1 cellular context compared by ENCODE assay signal in the genomic region with DNA sequence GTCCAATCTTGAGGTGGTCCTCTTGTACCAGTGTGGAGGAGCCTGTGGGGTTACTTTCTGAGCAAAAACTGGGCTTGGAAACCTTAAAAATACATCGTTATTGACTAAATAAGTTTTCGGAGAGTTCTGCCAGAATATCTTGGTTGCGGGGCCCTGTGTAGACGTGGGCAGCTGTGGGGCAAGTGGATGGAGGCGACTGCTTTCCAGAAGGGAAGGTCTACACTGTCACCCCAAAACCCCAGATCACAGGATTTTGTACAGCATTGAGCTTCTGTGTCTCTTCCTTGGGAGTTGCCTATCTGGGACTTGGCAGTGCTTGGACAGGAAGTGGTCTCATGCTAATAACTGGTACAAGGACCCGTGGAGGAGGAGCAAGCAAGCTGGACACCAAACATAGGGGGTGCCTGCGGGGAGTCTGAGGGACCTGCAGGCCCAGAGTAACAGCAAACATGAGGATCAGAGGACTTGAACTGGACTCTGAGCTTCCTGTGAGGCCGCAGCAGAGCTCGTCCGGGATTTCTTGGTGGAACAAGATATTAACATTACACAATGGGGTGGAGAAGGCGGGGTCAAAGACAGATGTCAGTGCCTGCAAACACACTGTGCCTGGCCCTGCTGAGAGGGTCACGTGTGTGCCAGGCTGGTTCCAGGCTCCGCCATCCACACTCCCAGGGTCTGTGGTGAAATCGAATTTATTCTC.
TF ChIP-seq lines count a peak whose summit lies in the region.

No MANE protein-coding gene starts in this region.

TF ChIP-seq in HepG2, 621 proteins besides CTCF, POLR2A, EP300 and RAD21 (continued from another document and continues in another):
- TF ChIP-seq, protein P1, sequence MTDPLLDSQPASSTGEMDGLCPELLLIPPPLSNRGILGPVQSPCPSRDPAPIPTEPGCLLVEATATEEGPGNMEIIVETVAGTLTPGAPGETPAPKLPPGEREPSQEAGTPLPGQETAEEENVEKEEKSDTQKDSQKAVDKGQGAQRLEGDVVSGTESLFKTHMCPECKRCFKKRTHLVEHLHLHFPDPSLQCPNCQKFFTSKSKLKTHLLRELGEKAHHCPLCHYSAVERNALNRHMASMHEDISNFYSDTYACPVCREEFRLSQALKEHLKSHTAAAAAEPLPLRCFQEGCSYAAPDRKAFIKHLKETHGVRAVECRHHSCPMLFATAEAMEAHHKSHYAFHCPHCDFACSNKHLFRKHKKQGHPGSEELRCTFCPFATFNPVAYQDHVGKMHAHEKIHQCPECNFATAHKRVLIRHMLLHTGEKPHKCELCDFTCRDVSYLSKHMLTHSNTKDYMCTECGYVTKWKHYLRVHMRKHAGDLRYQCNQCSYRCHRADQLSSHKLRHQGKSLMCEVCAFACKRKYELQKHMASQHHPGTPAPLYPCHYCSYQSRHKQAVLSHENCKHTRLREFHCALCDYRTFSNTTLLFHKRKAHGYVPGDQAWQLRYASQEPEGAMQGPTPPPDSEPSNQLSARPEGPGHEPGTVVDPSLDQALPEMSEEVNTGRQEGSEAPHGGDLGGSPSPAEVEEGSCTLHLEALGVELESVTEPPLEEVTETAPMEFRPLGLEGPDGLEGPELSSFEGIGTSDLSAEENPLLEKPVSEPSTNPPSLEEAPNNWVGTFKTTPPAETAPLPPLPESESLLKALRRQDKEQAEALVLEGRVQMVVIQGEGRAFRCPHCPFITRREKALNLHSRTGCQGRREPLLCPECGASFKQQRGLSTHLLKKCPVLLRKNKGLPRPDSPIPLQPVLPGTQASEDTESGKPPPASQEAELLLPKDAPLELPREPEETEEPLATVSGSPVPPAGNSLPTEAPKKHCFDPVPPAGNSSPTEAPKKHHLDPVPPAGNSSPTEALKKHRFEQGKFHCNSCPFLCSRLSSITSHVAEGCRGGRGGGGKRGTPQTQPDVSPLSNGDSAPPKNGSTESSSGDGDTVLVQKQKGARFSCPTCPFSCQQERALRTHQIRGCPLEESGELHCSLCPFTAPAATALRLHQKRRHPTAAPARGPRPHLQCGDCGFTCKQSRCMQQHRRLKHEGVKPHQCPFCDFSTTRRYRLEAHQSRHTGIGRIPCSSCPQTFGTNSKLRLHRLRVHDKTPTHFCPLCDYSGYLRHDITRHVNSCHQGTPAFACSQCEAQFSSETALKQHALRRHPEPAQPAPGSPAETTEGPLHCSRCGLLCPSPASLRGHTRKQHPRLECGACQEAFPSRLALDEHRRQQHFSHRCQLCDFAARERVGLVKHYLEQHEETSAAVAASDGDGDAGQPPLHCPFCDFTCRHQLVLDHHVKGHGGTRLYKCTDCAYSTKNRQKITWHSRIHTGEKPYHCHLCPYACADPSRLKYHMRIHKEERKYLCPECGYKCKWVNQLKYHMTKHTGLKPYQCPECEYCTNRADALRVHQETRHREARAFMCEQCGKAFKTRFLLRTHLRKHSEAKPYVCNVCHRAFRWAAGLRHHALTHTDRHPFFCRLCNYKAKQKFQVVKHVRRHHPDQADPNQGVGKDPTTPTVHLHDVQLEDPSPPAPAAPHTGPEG (CRISPR knock-in tag; IDR thresholded peaks at IDR 0.05), result 0 out of 2 replicates have a peak, but pooled peaks have one; percentile 37
- TF ChIP-seq, protein P2, sequence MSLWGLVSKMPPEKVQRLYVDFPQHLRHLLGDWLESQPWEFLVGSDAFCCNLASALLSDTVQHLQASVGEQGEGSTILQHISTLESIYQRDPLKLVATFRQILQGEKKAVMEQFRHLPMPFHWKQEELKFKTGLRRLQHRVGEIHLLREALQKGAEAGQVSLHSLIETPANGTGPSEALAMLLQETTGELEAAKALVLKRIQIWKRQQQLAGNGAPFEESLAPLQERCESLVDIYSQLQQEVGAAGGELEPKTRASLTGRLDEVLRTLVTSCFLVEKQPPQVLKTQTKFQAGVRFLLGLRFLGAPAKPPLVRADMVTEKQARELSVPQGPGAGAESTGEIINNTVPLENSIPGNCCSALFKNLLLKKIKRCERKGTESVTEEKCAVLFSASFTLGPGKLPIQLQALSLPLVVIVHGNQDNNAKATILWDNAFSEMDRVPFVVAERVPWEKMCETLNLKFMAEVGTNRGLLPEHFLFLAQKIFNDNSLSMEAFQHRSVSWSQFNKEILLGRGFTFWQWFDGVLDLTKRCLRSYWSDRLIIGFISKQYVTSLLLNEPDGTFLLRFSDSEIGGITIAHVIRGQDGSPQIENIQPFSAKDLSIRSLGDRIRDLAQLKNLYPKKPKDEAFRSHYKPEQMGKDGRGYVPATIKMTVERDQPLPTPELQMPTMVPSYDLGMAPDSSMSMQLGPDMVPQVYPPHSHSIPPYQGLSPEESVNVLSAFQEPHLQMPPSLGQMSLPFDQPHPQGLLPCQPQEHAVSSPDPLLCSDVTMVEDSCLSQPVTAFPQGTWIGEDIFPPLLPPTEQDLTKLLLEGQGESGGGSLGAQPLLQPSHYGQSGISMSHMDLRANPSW (CRISPR knock-in tag; IDR thresholded peaks at IDR 0.05; ENCODE audit: borderline replicate concordance), result peak; percentile 71; the same call in 1 of the 2 replicates
- peak; percentile 81 for TF ChIP-seq ZNF441 (CRISPR knock-in tag; IDR thresholded peaks at IDR 0.05; ENCODE audit: borderline replicate concordance)
- peak; percentile 83; the same call in 1 of the 2 replicates for TF ChIP-seq ZBTB3 (CRISPR knock-in tag; IDR thresholded peaks at IDR 0.05; ENCODE audit: borderline replicate concordance, low read depth)
- no peak; the same call in 1 of the 2 replicates for TF ChIP-seq SMAD1 (CRISPR knock-in tag; IDR thresholded peaks at IDR 0.05; ENCODE audit: borderline replicate concordance, low read depth)
- TF ChIP-seq STAT5B (CRISPR knock-in tag; IDR thresholded peaks at IDR 0.05), result no peak
- TF ChIP-seq NONO (IDR thresholded peaks at IDR 0.05), result no peak
- TF ChIP-seq NONO (CRISPR knock-in tag; conservative IDR thresholded peaks at IDR 0.05), result peak; percentile 73; the same call in 1 of the 2 replicates
- TF ChIP-seq DR1 (CRISPR knock-in tag; IDR thresholded peaks at IDR 0.05), result peak; percentile 14; the same call in 1 of the 2 replicates
- TF ChIP-seq, protein P3, sequence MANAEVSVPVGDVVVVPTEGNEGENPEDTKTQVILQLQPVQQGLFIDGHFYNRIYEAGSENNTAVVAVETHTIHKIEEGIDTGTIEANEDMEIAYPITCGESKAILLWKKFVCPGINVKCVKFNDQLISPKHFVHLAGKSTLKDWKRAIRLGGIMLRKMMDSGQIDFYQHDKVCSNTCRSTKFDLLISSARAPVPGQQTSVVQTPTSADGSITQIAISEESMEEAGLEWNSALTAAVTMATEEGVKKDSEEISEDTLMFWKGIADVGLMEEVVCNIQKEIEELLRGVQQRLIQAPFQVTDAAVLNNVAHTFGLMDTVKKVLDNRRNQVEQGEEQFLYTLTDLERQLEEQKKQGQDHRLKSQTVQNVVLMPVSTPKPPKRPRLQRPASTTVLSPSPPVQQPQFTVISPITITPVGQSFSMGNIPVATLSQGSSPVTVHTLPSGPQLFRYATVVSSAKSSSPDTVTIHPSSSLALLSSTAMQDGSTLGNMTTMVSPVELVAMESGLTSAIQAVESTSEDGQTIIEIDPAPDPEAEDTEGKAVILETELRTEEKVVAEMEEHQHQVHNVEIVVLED (CRISPR knock-in tag; IDR thresholded peaks at IDR 0.05; ENCODE audit: borderline replicate concordance), result 0 out of 2 replicates have a peak, but pooled peaks have one; percentile 19
- no peak for TF ChIP-seq ZNF773 (CRISPR knock-in tag; IDR thresholded peaks at IDR 0.05; ENCODE audit: borderline replicate concordance)
- TF ChIP-seq, protein P4, sequence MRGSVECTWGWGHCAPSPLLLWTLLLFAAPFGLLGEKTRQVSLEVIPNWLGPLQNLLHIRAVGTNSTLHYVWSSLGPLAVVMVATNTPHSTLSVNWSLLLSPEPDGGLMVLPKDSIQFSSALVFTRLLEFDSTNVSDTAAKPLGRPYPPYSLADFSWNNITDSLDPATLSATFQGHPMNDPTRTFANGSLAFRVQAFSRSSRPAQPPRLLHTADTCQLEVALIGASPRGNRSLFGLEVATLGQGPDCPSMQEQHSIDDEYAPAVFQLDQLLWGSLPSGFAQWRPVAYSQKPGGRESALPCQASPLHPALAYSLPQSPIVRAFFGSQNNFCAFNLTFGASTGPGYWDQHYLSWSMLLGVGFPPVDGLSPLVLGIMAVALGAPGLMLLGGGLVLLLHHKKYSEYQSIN (CRISPR knock-in tag; IDR thresholded peaks at IDR 0.05; ENCODE audit: borderline replicate concordance), result no peak
- peak; percentile 84; the same call in 1 of the 2 replicates for TF ChIP-seq ZMYM2 (CRISPR knock-in tag; IDR thresholded peaks at IDR 0.05)
- peak; percentile 73; the same call in 1 of the 2 replicates for TF ChIP-seq ZBTB20 (CRISPR knock-in tag; IDR thresholded peaks at IDR 0.05; ENCODE audit: borderline replicate concordance, low read depth)
- peak; percentile 62 for TF ChIP-seq NR2C2 (CRISPR knock-in tag; IDR thresholded peaks at IDR 0.05; ENCODE audit: borderline replicate concordance)
- TF ChIP-seq ZNF543 (CRISPR knock-in tag; IDR thresholded peaks at IDR 0.05), result no peak
- TF ChIP-seq, protein P5, sequence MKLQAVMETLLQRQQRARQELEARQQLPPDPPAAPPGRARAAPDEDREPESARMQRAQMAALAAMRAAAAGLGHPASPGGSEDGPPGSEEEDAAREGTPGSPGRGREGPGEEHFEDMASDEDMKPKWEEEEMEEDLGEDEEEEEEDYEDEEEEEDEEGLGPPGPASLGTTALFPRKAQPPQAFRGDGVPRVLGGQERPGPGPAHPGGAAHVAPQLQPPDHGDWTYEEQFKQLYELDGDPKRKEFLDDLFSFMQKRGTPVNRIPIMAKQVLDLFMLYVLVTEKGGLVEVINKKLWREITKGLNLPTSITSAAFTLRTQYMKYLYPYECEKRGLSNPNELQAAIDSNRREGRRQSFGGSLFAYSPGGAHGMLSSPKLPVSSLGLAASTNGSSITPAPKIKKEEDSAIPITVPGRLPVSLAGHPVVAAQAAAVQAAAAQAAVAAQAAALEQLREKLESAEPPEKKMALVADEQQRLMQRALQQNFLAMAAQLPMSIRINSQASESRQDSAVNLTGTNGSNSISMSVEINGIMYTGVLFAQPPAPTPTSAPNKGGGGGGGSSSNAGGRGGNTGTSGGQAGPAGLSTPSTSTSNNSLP (IDR thresholded peaks at IDR 0.05; ENCODE audit: low read depth, low read length), result peak; percentile 90
- TF ChIP-seq HIVEP1 (CRISPR knock-in tag; IDR thresholded peaks at IDR 0.05), result 0 out of 2 replicates have a peak, but pooled peaks have one; percentile 59
- no peak for TF ChIP-seq POLR2AphosphoS5 (IDR thresholded peaks at IDR 0.05; ENCODE audit: low read depth, low read length)
- TF ChIP-seq, protein P6, sequence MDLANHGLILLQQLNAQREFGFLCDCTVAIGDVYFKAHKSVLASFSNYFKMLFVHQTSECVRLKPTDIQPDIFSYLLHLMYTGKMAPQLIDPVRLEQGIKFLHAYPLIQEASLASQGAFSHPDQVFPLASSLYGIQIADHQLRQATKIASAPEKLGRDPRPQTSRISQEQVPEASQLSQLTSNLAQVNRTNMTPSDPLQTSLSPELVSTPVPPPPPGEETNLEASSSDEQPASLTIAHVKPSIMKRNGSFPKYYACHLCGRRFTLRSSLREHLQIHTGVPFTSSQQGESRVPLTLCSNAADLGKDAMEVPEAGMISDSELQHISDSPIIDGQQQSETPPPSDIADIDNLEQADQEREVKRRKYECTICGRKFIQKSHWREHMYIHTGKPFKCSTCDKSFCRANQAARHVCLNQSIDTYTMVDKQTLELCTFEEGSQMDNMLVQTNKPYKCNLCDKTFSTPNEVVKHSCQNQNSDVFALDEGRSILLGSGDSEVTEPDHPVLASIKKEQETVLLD (CRISPR knock-in tag; IDR thresholded peaks at IDR 0.05; ENCODE audit: low read depth), result no peak
- TF ChIP-seq, protein P7, sequence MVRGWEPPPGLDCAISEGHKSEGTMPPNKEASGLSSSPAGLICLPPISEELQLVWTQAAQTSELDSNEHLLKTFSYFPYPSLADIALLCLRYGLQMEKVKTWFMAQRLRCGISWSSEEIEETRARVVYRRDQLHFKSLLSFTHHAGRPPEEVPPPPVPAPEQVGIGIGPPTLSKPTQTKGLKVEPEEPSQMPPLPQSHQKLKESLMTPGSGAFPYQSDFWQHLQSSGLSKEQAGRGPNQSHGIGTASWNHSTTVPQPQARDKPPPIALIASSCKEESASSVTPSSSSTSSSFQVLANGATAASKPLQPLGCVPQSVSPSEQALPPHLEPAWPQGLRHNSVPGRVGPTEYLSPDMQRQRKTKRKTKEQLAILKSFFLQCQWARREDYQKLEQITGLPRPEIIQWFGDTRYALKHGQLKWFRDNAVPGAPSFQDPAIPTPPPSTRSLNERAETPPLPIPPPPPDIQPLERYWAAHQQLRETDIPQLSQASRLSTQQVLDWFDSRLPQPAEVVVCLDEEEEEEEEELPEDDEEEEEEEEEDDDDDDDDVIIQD (CRISPR knock-in tag; IDR thresholded peaks at IDR 0.05; ENCODE audit: low read depth), result peak; percentile 97
- TF ChIP-seq, protein P8, sequence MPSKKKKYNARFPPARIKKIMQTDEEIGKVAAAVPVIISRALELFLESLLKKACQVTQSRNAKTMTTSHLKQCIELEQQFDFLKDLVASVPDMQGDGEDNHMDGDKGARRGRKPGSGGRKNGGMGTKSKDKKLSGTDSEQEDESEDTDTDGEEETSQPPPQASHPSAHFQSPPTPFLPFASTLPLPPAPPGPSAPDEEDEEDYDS (CRISPR knock-in tag; IDR thresholded peaks at IDR 0.05), result peak; percentile 78
- no peak for TF ChIP-seq NR3C1 (CRISPR knock-in tag; IDR thresholded peaks at IDR 0.05)
- TF ChIP-seq BCL6 (CRISPR knock-in tag; IDR thresholded peaks at IDR 0.05), result peak; percentile 88
- no peak for TF ChIP-seq CENPT (CRISPR knock-in tag; IDR thresholded peaks at IDR 0.05; ENCODE audit: low read depth)
- TF ChIP-seq MIER3 (CRISPR knock-in tag; IDR thresholded peaks at IDR 0.05; ENCODE audit: borderline replicate concordance), result peak; percentile 80; the same call in 1 of the 2 replicates
- TF ChIP-seq ZNF530 (CRISPR knock-in tag; IDR thresholded peaks at IDR 0.05; ENCODE audit: low read depth), result no peak
- TF ChIP-seq JUN (CRISPR knock-in tag; IDR thresholded peaks at IDR 0.05), result no peak
